23 cellular contexts compared by ENCODE assay signal in the genomic region with DNA sequence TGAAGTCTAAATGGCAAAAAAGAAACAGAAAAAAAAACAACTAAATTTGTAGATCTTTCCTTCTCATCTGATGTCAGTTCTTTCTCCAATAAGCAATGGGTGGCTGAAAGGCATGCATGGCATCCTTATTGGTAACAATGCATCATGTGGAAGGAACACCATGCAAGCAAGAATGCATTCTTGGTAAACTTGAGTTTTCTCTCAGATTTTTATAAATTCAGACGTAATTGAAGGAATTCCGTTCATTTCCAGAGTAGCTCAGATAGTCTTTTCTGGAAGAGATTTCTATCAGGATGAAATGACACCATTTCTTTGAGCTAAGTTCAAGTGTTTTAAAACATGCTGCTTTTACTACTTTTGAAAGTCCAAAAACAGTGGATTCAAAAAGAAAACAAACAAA.
"Had no signal": no experiment of that assay in that cellular context is flagged by ENCODE, and none has a peak within 500 bp of the region (broad histone marks: within the 10 kb centered on the region; RNA-seq: fewer than 3 reads in every experiment).

No MANE protein-coding gene starts in this region.

- DNase-seq: IMR-90, Kasumi-1, MM.1S, NCI-H1092 treated with DMSO at 0.1 percent for 48 hours, NCI-H1436, NCI-H187, NCI-H2029, NCI-H2081 treated with DMSO at 0.1 percent for 48 hours, NCI-H2171, NCI-H226, NCI-H446, NCI-H510A, NCI-H524 treated with DMSO at 0.1 percent for 48 hours, NCI-H69, NCI-H774, PC-3, SHP77, SJCRH30 had no signal

- H3K27me3 ChIP-seq: SJCRH30 had no signal

- H3K27ac ChIP-seq: KMS-11, RWPE1, SJCRH30, SK-N-MC had no signal

- H3K9me3 ChIP-seq: SJCRH30 had no signal

- H3K4me3 ChIP-seq: SJCRH30, SK-N-MC had no signal

- H3K36me3 ChIP-seq: SJCRH30 had no signal

- ATAC-seq: HepG2, Panc1, PC-3 had no signal
